Comparison of ENCODE assay signal across 1 cellular context in the genomic region with DNA sequence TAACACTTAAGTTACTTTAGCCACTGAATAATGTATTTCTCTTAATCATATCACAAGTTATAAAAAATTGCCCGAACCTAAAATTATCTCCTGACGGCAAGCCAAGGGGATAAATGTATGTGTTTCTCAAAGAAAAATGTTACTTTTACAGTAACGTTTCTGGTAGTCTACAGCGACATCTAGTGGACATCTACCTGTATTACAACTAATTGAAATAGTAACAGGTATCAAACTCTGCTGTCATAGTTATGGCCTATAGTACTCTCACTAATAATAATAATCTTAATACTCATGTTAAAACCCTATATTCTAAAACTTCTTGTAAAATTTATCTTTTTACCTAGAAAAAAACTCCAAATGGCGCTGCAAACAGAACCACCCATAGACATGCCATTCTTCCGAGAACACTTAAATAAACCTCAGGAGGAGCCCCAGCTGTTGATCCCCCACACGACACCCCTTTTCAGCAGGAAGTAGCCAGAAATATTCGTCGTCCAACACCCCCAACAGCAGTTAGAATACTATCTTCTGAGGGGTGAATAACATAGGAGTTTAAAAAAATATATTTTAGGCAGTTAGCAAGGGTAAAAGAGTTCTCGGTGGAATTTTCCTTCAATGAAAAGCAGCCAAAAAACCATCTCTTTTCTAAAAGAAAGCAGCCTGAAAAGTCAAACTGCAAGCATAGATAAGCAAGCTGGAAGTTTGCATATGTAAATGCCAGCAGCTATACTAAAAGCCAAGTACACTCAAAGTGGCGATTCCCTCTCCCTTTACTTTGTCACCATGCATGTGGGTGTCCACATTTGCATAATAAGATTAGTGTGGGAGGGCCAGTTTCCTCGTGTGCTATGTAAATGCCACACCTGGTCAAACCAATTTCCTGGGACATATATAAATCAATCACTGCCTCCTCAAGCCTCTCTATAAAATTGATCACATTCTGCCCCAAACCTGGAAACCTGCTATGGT.
TF ChIP-seq lines count a peak whose summit lies in the region.

No MANE protein-coding gene starts in this region.

TF ChIP-seq in K562, 482 proteins besides CTCF, POLR2A, EP300 and RAD21 (continued from another document):
- TF ChIP-seq, protein P1, sequence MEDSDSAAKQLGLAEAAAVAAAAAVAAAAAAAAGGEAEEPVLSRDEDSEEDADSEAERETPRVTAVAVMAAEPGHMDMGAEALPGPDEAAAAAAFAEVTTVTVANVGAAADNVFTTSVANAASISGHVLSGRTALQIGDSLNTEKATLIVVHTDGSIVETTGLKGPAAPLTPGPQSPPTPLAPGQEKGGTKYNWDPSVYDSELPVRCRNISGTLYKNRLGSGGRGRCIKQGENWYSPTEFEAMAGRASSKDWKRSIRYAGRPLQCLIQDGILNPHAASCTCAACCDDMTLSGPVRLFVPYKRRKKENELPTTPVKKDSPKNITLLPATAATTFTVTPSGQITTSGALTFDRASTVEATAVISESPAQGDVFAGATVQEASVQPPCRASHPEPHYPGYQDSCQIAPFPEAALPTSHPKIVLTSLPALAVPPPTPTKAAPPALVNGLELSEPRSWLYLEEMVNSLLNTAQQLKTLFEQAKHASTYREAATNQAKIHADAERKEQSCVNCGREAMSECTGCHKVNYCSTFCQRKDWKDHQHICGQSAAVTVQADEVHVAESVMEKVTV (CRISPR knock-in tag; IDR thresholded peaks at IDR 0.05) = peak; percentile 43; the same call in 1 of the 2 replicates
- TF ChIP-seq KHSRP (IDR thresholded peaks at IDR 0.05) (no peak), RBBP5 (IDR thresholded peaks at IDR 0.05; ENCODE audit: borderline replicate concordance, insufficient read depth, low read length, poor library complexity, severe bottlenecking) (no peak)
